In genomic region chr9:100639851-100640250, GRCh38 we compare ENCODE assay signal across 13 cellular contexts.
DNase-seq lines count a peak whose midpoint lies in the region; ATAC-seq lines count a peak whose summit lies in the region.
"Had no signal": no experiment of that assay in that cellular context is flagged by ENCODE, and none has a peak within 500 bp of the region (broad histone marks: within the 10 kb centered on the region; RNA-seq: fewer than 3 reads in every experiment).

No MANE protein-coding gene starts in this region.

- H2BK5ac ChIP-seq in mesendoderm (ENCODE audit: low read length): no peak overlapping the region

- no peaks in the 10 kb centered on the region for H3K79me2 ChIP-seq in mesendoderm (ENCODE audit: control insufficient read depth, insufficient read depth, low read length)

- no peak overlapping the region for H3K4me3 ChIP-seq in SJCRH30
- no peak overlapping the region for H3K4me3 ChIP-seq in mesendoderm (ENCODE audit: low read length)
- H3K4me3 ChIP-seq: GM23248 had no signal

- H3K4me1 ChIP-seq in SJCRH30: peaks cover 5% of the 10 kb centered on the region; the same call in 1 of the 2 replicates
- peaks cover 3% of the 10 kb centered on the region for H3K4me1 ChIP-seq in mesendoderm (ENCODE audit: control insufficient read depth, low read depth, low read length)

- H3K36me3 ChIP-seq in SJCRH30: no peaks in the 10 kb centered on the region
- no peaks in the 10 kb centered on the region for H3K36me3 ChIP-seq in mesendoderm (ENCODE audit: control insufficient read depth, insufficient read depth, low read length)

- no peaks in the 10 kb centered on the region for H3K79me1 ChIP-seq in mesendoderm (ENCODE audit: low read length)

- H3K4me2 ChIP-seq in mesendoderm (ENCODE audit: low read length): no peak overlapping the region

- H3K56ac ChIP-seq in mesendoderm (ENCODE audit: low read length): no peak overlapping the region

- no peak overlapping the region for H4K8ac ChIP-seq in mesendoderm (ENCODE audit: low read depth, low read length)

- no peaks in the 10 kb centered on the region for H3K9me3 ChIP-seq in SJCRH30 (replicated peaks)

- H3K4ac ChIP-seq in mesendoderm (ENCODE audit: low read depth, low read length): no peak overlapping the region

- DNase-seq in D341Med (ENCODE audit: low spot score) (peak; percentile 34), NCI-H2171 (lab: John Stamatoyannopoulos, UW) (peak; percentile 82), SJCRH30 (peak; percentile 6 to 52), mesendoderm (peak; percentile 14), mucosa of gallbladder (ENCODE audit: low spot score) (no peak), foreskin melanocyte (no peak)
- DNase-seq: GM23248, NCI-H1694, NCI-H526 treated with DMSO at 0.1 percent for 48 hours had no signal

- H3K9ac ChIP-seq in mesendoderm (ENCODE audit: low read length): no peak overlapping the region
- H3K9ac ChIP-seq: GM23248 had no signal

- no peak overlapping the region for H4K5ac ChIP-seq in mesendoderm (ENCODE audit: low read length)

- H3K27me3 ChIP-seq in SJCRH30 (0 out of 2 replicates have a peak, but pooled peaks cover 2% of the 10 kb centered on the region), mesendoderm (ENCODE audit: insufficient read depth, low read length, poor library complexity) (no peaks in the 10 kb centered on the region)

- ATAC-seq in GM19324 (IDR thresholded peaks at IDR 0.05; ENCODE audit: low FRiP score, unreplicated experiment): no peak
- ATAC-seq: Panc1, Right ventricle myocardium inferior, SK-N-SH treated with all-trans-retinoic acid at 6 μM for 48 hours had no signal

- no peak overlapping the region for H2BK15ac ChIP-seq in mesendoderm (replicated peaks; ENCODE audit: low read depth)

- WGBS in mesendoderm (ENCODE audit: extremely low coverage, insufficient coverage, low lambda C conversion rate): no CpG with 5 or more reads among the region's 1 CpG

- no peak overlapping the region for H3K18ac ChIP-seq in mesendoderm (ENCODE audit: low read length)

- no peak overlapping the region for H3K23ac ChIP-seq in mesendoderm (ENCODE audit: low read length)

- H2BK120ac ChIP-seq in mesendoderm (ENCODE audit: low read depth, low read length): no peak overlapping the region

- no peak overlapping the region for H2AK5ac ChIP-seq in mesendoderm (ENCODE audit: low read length)

- H3K27ac ChIP-seq in SJCRH30 (no peak overlapping the region), mesendoderm (ENCODE audit: low read depth, low read length) (no peak overlapping the region)
- H3K27ac ChIP-seq: GM23248 had no signal

Comparison
In these comparisons a context has a peak if more than half of its experiments do, and no peak if none do; other contexts are left out.
1. DNase-seq: peak in D341Med (single experiment), NCI-H2171 (single experiment), SJCRH30 (2 of 2) and mesendoderm (single experiment); none in mucosa of gallbladder (single experiment) and foreskin melanocyte (single experiment).